ENCODE assay signal across 1 cellular context in the genomic region with DNA sequence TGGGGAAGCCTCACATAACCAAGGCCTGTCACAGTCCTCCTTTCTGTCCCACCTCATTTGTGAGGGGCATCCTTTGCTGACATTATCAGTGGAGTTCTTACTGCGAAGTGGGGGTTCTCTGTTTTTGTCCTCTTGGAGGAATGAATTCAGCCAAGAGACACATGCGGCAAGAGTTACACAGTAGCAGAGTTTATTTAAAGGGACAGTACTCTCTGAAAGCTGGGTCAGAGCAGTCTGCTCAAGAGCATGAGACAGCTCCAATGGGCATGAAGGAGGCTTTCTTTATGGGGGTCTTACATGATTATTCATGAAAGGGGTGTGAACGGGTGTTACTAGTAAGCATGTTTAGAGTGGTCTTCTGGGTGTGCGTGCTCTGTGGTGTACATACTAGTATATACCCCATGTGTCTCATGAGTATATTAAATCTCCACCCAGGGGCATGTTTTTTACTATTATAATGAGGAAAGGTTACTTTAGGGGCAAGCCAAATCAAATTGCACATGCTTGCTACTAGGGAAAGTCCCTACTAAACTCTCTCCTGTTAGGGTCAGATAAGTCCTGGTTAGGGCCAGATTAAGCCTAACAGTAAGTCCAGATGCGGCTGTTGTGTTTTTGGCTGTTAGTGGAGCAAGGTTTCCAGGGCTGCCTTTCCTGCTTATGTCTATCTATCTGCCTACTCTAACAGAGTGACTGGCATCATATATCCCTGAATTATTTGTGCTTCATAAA.
TF ChIP-seq lines count a peak whose summit lies in the region.

No MANE protein-coding gene starts in this region.

TF ChIP-seq in K562, 482 proteins besides CTCF, POLR2A, EP300 and RAD21 (continued from another document and continues in another):
- TF ChIP-seq, protein P1, sequence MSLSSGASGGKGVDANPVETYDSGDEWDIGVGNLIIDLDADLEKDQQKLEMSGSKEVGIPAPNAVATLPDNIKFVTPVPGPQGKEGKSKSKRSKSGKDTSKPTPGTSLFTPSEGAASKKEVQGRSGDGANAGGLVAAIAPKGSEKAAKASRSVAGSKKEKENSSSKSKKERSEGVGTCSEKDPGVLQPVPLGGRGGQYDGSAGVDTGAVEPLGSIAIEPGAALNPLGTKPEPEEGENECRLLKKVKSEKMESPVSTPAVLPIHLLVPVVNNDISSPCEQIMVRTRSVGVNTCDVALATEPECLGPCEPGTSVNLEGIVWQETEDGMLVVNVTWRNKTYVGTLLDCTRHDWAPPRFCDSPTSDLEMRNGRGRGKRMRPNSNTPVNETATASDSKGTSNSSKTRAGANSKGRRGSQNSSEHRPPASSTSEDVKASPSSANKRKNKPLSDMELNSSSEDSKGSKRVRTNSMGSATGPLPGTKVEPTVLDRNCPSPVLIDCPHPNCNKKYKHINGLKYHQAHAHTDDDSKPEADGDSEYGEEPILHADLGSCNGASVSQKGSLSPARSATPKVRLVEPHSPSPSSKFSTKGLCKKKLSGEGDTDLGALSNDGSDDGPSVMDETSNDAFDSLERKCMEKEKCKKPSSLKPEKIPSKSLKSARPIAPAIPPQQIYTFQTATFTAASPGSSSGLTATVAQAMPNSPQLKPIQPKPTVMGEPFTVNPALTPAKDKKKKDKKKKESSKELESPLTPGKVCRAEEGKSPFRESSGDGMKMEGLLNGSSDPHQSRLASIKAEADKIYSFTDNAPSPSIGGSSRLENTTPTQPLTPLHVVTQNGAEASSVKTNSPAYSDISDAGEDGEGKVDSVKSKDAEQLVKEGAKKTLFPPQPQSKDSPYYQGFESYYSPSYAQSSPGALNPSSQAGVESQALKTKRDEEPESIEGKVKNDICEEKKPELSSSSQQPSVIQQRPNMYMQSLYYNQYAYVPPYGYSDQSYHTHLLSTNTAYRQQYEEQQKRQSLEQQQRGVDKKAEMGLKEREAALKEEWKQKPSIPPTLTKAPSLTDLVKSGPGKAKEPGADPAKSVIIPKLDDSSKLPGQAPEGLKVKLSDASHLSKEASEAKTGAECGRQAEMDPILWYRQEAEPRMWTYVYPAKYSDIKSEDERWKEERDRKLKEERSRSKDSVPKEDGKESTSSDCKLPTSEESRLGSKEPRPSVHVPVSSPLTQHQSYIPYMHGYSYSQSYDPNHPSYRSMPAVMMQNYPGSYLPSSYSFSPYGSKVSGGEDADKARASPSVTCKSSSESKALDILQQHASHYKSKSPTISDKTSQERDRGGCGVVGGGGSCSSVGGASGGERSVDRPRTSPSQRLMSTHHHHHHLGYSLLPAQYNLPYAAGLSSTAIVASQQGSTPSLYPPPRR (CRISPR knock-in tag; IDR thresholded peaks at IDR 0.05; ENCODE audit: borderline replicate concordance), result no peak
- TF ChIP-seq KDM1A (IDR thresholded peaks at IDR 0.05), result peak; percentile 95
- TF ChIP-seq XRCC3 (IDR thresholded peaks at IDR 0.05), result no peak
- TF ChIP-seq, protein P2, sequence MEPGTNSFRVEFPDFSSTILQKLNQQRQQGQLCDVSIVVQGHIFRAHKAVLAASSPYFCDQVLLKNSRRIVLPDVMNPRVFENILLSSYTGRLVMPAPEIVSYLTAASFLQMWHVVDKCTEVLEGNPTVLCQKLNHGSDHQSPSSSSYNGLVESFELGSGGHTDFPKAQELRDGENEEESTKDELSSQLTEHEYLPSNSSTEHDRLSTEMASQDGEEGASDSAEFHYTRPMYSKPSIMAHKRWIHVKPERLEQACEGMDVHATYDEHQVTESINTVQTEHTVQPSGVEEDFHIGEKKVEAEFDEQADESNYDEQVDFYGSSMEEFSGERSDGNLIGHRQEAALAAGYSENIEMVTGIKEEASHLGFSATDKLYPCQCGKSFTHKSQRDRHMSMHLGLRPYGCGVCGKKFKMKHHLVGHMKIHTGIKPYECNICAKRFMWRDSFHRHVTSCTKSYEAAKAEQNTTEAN (CRISPR knock-in tag; IDR thresholded peaks at IDR 0.05), result no peak
- TF ChIP-seq NR2C1 (IDR thresholded peaks at IDR 0.05), result 0 out of 2 replicates have a peak, but pooled peaks have one; percentile 40
- 0 out of 2 replicates have a peak, but pooled peaks have one; percentile 32 for TF ChIP-seq NR2C1 (tag; IDR thresholded peaks at IDR 0.05)
- no peak for TF ChIP-seq HOXB6 (CRISPR knock-in tag; IDR thresholded peaks at IDR 0.05; ENCODE audit: borderline replicate concordance)
- TF ChIP-seq TGIF2 (CRISPR knock-in tag; IDR thresholded peaks at IDR 0.05), result no peak
- TF ChIP-seq, protein P3, sequence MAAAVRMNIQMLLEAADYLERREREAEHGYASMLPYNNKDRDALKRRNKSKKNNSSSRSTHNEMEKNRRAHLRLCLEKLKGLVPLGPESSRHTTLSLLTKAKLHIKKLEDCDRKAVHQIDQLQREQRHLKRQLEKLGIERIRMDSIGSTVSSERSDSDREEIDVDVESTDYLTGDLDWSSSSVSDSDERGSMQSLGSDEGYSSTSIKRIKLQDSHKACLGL (CRISPR knock-in tag; IDR thresholded peaks at IDR 0.05; ENCODE audit: borderline replicate concordance, poor library complexity, severe bottlenecking), result no peak
- TF ChIP-seq, protein P4, sequence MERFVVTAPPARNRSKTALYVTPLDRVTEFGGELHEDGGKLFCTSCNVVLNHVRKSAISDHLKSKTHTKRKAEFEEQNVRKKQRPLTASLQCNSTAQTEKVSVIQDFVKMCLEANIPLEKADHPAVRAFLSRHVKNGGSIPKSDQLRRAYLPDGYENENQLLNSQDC (CRISPR knock-in tag; IDR thresholded peaks at IDR 0.05), result no peak
- TF ChIP-seq ZNF282 (CRISPR knock-in tag; IDR thresholded peaks at IDR 0.05), result no peak
- TF ChIP-seq NFATC3 (IDR thresholded peaks at IDR 0.05), result no peak
- TF ChIP-seq, protein P5, sequence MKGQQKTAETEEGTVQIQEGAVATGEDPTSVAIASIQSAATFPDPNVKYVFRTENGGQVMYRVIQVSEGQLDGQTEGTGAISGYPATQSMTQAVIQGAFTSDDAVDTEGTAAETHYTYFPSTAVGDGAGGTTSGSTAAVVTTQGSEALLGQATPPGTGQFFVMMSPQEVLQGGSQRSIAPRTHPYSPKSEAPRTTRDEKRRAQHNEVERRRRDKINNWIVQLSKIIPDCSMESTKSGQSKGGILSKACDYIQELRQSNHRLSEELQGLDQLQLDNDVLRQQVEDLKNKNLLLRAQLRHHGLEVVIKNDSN (CRISPR knock-in tag; IDR thresholded peaks at IDR 0.05), result no peak
- TF ChIP-seq, protein P6, sequence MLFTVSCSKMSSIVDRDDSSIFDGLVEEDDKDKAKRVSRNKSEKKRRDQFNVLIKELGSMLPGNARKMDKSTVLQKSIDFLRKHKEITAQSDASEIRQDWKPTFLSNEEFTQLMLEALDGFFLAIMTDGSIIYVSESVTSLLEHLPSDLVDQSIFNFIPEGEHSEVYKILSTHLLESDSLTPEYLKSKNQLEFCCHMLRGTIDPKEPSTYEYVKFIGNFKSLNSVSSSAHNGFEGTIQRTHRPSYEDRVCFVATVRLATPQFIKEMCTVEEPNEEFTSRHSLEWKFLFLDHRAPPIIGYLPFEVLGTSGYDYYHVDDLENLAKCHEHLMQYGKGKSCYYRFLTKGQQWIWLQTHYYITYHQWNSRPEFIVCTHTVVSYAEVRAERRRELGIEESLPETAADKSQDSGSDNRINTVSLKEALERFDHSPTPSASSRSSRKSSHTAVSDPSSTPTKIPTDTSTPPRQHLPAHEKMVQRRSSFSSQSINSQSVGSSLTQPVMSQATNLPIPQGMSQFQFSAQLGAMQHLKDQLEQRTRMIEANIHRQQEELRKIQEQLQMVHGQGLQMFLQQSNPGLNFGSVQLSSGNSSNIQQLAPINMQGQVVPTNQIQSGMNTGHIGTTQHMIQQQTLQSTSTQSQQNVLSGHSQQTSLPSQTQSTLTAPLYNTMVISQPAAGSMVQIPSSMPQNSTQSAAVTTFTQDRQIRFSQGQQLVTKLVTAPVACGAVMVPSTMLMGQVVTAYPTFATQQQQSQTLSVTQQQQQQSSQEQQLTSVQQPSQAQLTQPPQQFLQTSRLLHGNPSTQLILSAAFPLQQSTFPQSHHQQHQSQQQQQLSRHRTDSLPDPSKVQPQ (CRISPR knock-in tag; IDR thresholded peaks at IDR 0.05; ENCODE audit: borderline replicate concordance), result no peak
- TF ChIP-seq, protein P7, sequence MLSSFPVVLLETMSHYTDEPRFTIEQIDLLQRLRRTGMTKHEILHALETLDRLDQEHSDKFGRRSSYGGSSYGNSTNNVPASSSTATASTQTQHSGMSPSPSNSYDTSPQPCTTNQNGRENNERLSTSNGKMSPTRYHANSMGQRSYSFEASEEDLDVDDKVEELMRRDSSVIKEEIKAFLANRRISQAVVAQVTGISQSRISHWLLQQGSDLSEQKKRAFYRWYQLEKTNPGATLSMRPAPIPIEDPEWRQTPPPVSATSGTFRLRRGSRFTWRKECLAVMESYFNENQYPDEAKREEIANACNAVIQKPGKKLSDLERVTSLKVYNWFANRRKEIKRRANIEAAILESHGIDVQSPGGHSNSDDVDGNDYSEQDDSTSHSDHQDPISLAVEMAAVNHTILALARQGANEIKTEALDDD (IDR thresholded peaks at IDR 0.05), result peak; percentile 97
- no peak for TF ChIP-seq CBFB (CRISPR knock-in tag; IDR thresholded peaks at IDR 0.05)
- TF ChIP-seq ZNF644 (tag; IDR thresholded peaks at IDR 0.05; ENCODE audit: low read depth), result no peak
- no peak for TF ChIP-seq MTA3 (IDR thresholded peaks at IDR 0.05; ENCODE audit: borderline replicate concordance)
- TF ChIP-seq EZH2 (IDR thresholded peaks at IDR 0.05; ENCODE audit: borderline replicate concordance, low read depth, low read length), result no peak; the same call in 1 of the 2 replicates
- no peak for TF ChIP-seq SAFB (IDR thresholded peaks at IDR 0.05; ENCODE audit: borderline replicate concordance, low read depth, low read length)
- TF ChIP-seq, protein P8, sequence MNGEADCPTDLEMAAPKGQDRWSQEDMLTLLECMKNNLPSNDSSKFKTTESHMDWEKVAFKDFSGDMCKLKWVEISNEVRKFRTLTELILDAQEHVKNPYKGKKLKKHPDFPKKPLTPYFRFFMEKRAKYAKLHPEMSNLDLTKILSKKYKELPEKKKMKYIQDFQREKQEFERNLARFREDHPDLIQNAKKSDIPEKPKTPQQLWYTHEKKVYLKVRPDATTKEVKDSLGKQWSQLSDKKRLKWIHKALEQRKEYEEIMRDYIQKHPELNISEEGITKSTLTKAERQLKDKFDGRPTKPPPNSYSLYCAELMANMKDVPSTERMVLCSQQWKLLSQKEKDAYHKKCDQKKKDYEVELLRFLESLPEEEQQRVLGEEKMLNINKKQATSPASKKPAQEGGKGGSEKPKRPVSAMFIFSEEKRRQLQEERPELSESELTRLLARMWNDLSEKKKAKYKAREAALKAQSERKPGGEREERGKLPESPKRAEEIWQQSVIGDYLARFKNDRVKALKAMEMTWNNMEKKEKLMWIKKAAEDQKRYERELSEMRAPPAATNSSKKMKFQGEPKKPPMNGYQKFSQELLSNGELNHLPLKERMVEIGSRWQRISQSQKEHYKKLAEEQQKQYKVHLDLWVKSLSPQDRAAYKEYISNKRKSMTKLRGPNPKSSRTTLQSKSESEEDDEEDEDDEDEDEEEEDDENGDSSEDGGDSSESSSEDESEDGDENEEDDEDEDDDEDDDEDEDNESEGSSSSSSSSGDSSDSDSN (IDR thresholded peaks at IDR 0.05; ENCODE audit: borderline replicate concordance in 1 of 2, low read depth in 2 of 2, low read length in 2 of 2), result no peak
- TF ChIP-seq, protein P9, sequence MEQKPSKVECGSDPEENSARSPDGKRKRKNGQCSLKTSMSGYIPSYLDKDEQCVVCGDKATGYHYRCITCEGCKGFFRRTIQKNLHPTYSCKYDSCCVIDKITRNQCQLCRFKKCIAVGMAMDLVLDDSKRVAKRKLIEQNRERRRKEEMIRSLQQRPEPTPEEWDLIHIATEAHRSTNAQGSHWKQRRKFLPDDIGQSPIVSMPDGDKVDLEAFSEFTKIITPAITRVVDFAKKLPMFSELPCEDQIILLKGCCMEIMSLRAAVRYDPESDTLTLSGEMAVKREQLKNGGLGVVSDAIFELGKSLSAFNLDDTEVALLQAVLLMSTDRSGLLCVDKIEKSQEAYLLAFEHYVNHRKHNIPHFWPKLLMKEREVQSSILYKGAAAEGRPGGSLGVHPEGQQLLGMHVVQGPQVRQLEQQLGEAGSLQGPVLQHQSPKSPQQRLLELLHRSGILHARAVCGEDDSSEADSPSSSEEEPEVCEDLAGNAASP (IDR thresholded peaks at IDR 0.05), result no peak
- TF ChIP-seq BDP1 (IDR thresholded peaks at IDR 0.05; ENCODE audit: insufficient read depth, insufficient read length), result no peak
- no peak for TF ChIP-seq FOS (IDR thresholded peaks at IDR 0.05; ENCODE audit: extremely low read depth, insufficient read length)
- TF ChIP-seq MXI1 (IDR thresholded peaks at IDR 0.05; ENCODE audit: low read depth, low read length), result peak; percentile 68; the same call in 1 of the 2 replicates
- TF ChIP-seq POLR2AphosphoS5 (IDR thresholded peaks at IDR 0.05; ENCODE audit: control insufficient read depth, insufficient read depth, low read depth, low read length), result peak; percentile 99
- peak; percentile 99 for TF ChIP-seq TAL1 (IDR thresholded peaks at IDR 0.05)
- no peak for TF ChIP-seq IRF2 (CRISPR knock-in tag; IDR thresholded peaks at IDR 0.05)
- TF ChIP-seq ZFPM2 (CRISPR knock-in tag; IDR thresholded peaks at IDR 0.05), result no peak
- TF ChIP-seq GTF2F1 (IDR thresholded peaks at IDR 0.05; ENCODE audit: low read depth, low read length), result no peak
- TF ChIP-seq, protein P10, sequence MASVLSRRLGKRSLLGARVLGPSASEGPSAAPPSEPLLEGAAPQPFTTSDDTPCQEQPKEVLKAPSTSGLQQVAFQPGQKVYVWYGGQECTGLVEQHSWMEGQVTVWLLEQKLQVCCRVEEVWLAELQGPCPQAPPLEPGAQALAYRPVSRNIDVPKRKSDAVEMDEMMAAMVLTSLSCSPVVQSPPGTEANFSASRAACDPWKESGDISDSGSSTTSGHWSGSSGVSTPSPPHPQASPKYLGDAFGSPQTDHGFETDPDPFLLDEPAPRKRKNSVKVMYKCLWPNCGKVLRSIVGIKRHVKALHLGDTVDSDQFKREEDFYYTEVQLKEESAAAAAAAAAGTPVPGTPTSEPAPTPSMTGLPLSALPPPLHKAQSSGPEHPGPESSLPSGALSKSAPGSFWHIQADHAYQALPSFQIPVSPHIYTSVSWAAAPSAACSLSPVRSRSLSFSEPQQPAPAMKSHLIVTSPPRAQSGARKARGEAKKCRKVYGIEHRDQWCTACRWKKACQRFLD (CRISPR knock-in tag; IDR thresholded peaks at IDR 0.05), result peak; percentile 77; the same call in 1 of the 2 replicates
- no peak for TF ChIP-seq ZNF584 (CRISPR knock-in tag; IDR thresholded peaks at IDR 0.05; ENCODE audit: low read depth)
- TF ChIP-seq ZC3H4 (CRISPR knock-in tag; IDR thresholded peaks at IDR 0.05; ENCODE audit: borderline replicate concordance), result no peak
- TF ChIP-seq KHSRP (IDR thresholded peaks at IDR 0.05), result peak; percentile 81; the same call in 1 of the 2 replicates
- no peak for TF ChIP-seq SRSF3 (IDR thresholded peaks at IDR 0.05; ENCODE audit: insufficient read depth, low read length)
- TF ChIP-seq ARID1B (IDR thresholded peaks at IDR 0.05), result peak; percentile 98
- peak; percentile 62; the same call in 1 of the 2 replicates for TF ChIP-seq LCOR (CRISPR knock-in tag; IDR thresholded peaks at IDR 0.05)
- no peak for TF ChIP-seq RBM25 (IDR thresholded peaks at IDR 0.05; ENCODE audit: low read depth, low read length, severe bottlenecking)
- no peak for TF ChIP-seq RHOXF2B (CRISPR knock-in tag; conservative IDR thresholded peaks at IDR 0.05)
- TF ChIP-seq ETV5 (CRISPR knock-in tag; IDR thresholded peaks at IDR 0.05; ENCODE audit: low read depth), result no peak
- no peak for TF ChIP-seq ZNF445 (CRISPR knock-in tag; IDR thresholded peaks at IDR 0.05; ENCODE audit: low read depth)
- TF ChIP-seq CCAR2 (IDR thresholded peaks at IDR 0.05; ENCODE audit: low read depth, low read length), result no peak
- TF ChIP-seq ZNF561 (CRISPR knock-in tag; conservative IDR thresholded peaks at IDR 0.05), result no peak
- no peak for TF ChIP-seq ATF1 (CRISPR knock-in tag; IDR thresholded peaks at IDR 0.05)
- TF ChIP-seq ATF1 (tag; IDR thresholded peaks at IDR 0.05), result no peak
- peak; percentile 99 for TF ChIP-seq CBFA2T3 (IDR thresholded peaks at IDR 0.05)
- TF ChIP-seq COPS2 (conservative IDR thresholded peaks at IDR 0.05), result no peak
- peak; percentile 49; the same call in 1 of the 2 replicates for TF ChIP-seq FOXJ3 (CRISPR knock-in tag; IDR thresholded peaks at IDR 0.05)
- peak; percentile 53; the same call in 1 of the 2 replicates for TF ChIP-seq CXXC5 (CRISPR knock-in tag; IDR thresholded peaks at IDR 0.05)
- TF ChIP-seq CSDE1 (IDR thresholded peaks at IDR 0.05), result no peak
